In the genomic region with DNA sequence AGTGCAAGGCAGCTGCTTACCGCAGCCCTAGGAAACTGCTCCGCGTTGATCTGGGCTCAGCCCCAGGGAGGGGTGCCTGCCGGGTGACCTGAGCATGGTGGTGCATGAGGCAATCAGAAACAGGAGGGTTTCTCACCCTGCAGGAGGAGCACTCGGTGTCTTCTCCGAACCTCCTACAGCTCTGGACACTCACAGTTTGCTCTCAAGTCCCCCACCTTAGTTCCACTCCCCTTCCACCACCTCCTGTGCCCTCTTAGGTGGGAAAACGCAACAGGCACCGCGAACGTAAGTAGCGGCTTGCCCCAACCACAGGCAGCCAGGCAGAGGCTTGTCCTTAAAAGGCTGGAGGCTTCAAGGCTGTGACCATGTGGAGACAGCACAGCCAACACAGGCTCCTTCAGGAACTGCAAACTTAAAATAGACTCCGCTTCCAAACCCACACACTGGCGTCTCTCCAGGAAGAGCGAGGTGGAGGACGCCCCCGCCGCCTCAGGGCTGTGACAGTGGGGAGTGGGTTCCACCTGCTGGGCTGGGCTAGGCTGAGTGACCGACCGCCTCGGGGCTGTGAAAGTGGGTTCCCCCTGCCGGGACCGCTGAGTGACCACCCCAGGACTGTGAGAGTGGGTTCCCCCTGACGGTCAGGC, we compare ENCODE assay signal across 16 cellular contexts.
DNase-seq lines count a peak whose midpoint lies in the region; ATAC-seq and TF ChIP-seq lines count a peak whose summit lies in the region.
"Had no signal": no experiment of that assay in that cellular context is flagged by ENCODE, and none has a peak within 500 bp of the region (broad histone marks: within the 10 kb centered on the region; RNA-seq: fewer than 3 reads in every experiment).

No MANE protein-coding gene starts in this region.

- H3K27ac ChIP-seq in SK-N-MC: 0 out of 2 replicates have a peak overlapping the region, but pooled peaks have one; percentile 25
- no peak overlapping the region for H3K27ac ChIP-seq in thyroid gland
- H3K27ac ChIP-seq: KMS-11 had no signal

- H3K9ac ChIP-seq in SK-N-MC (ENCODE audit: insufficient read length): no peak overlapping the region
- H3K9ac ChIP-seq: KMS-11 had no signal

- H3K4me3 Mint-ChIP-seq in activated T-helper 2 cell treated with anti-CD3 and anti-CD28 coated beads, Interferon-gamma antibody, Interleukin-2, Interleukin-4, amounts not matched to agents 10 μg/mL and 5 μg/mL and 100 μg/mL, durations not matched to agents 14 hours and 24 hours and 36 hours (ENCODE audit: low read depth): no peak overlapping the region
- H3K4me3 Mint-ChIP-seq: activated B cell treated with CpG ODN at 0.5 μM for 24 hours; activated T-cell treated with anti-CD3 and anti-CD28 coated beads, Interleukin-2, amount 50 U/mL, for 24 hours; memory B cell had no signal

- intact Hi-C loops in thyroid gland (cut with DNase I): no loop called here
- intact Hi-C loops in activated T-helper 2 cell treated with anti-CD3 and anti-CD28 coated beads, Interferon-gamma antibody, Interleukin-2, Interleukin-4, amounts not matched to agents 10 μg/mL and 5 μg/mL and 100 μg/mL, durations not matched to agents 14 hours and 24 hours and 36 hours (cut with micrococcal nuclease): no loop called here

- peaks cover 4% of the 10 kb centered on the region in 2 donors for H3K4me1 ChIP-seq in thyroid gland

- no peak for DNase-seq in SK-N-MC (ENCODE audit: low read depth, low spot score)
- DNase-seq in fibroblast of the aortic adventitia (ENCODE audit: low read depth): peak; percentile 37
- DNase-seq in mucosa of gallbladder (ENCODE audit: low spot score): peak; percentile 43
- peak; percentile 33 to 45 for DNase-seq in thyroid gland
- no peak for DNase-seq in SKM-1 treated with dmso at 0.1 percent for 144 hours (lab: John Stamatoyannopoulos, UW; ENCODE audit: unreplicated experiment)
- DNase-seq in activated T-helper 2 cell treated with anti-CD3 and anti-CD28 coated beads, Interferon-gamma antibody, Interleukin-2, Interleukin-4, amounts not matched to agents 10 μg/mL and 5 μg/mL and 100 μg/mL, durations not matched to agents 14 hours and 24 hours and 36 hours (ENCODE audit: low spot score): no peak
- DNase-seq: activated B cell treated with CpG ODN at 0.5 μM for 24 hours; activated T-cell treated with anti-CD3 and anti-CD28 coated beads, Interleukin-2, amount 50 U/mL, for 24 hours; HCEC 1CT; SHP77 had no signal

- H3K4me1 Mint-ChIP-seq in activated T-helper 2 cell treated with anti-CD3 and anti-CD28 coated beads, Interferon-gamma antibody, Interleukin-2, Interleukin-4, amounts not matched to agents 10 μg/mL and 5 μg/mL and 100 μg/mL, durations not matched to agents 14 hours and 24 hours and 36 hours (ENCODE audit: low read depth): no peaks in the 10 kb centered on the region
- H3K4me1 Mint-ChIP-seq: activated B cell treated with CpG ODN at 0.5 μM for 24 hours, memory B cell had no signal

- TF ChIP-seq POLR2A in thyroid gland (IDR thresholded peaks at IDR 0.05): no peak

- H3K9me3 Mint-ChIP-seq in activated T-helper 2 cell treated with anti-CD3 and anti-CD28 coated beads, Interferon-gamma antibody, Interleukin-2, Interleukin-4, amounts not matched to agents 10 μg/mL and 5 μg/mL and 100 μg/mL, durations not matched to agents 14 hours and 24 hours and 36 hours: no peaks in the 10 kb centered on the region
- H3K9me3 Mint-ChIP-seq: activated B cell treated with CpG ODN at 0.5 μM for 24 hours; activated T-cell treated with anti-CD3 and anti-CD28 coated beads, Interleukin-2, amount 50 U/mL, for 24 hours; memory B cell had no signal

- no peak for ATAC-seq in GM21576 (IDR thresholded peaks at IDR 0.05; ENCODE audit: unreplicated experiment)
- ATAC-seq in HG03469 (IDR thresholded peaks at IDR 0.05; ENCODE audit: unreplicated experiment): no peak
- ATAC-seq: GM12878 had no signal

- 35 to 42% methylated on average over 10 to 11 of the region's 23 CpGs for WGBS in thyroid gland, 2 donors

- H3K36me3 Mint-ChIP-seq in activated T-helper 2 cell treated with anti-CD3 and anti-CD28 coated beads, Interferon-gamma antibody, Interleukin-2, Interleukin-4, amounts not matched to agents 10 μg/mL and 5 μg/mL and 100 μg/mL, durations not matched to agents 14 hours and 24 hours and 36 hours (ENCODE audit: low read depth): no peaks in the 10 kb centered on the region

- H3K27me3 ChIP-seq in thyroid gland: no peaks in the 10 kb centered on the region

- H3K27ac Mint-ChIP-seq in activated T-helper 2 cell treated with anti-CD3 and anti-CD28 coated beads, Interferon-gamma antibody, Interleukin-2, Interleukin-4, amounts not matched to agents 10 μg/mL and 5 μg/mL and 100 μg/mL, durations not matched to agents 14 hours and 24 hours and 36 hours: no peak overlapping the region
- H3K27ac Mint-ChIP-seq: activated B cell treated with CpG ODN at 0.5 μM for 24 hours; activated T-cell treated with anti-CD3 and anti-CD28 coated beads, Interleukin-2, amount 50 U/mL, for 24 hours; memory B cell had no signal

- no peak overlapping the region for H3K4me3 ChIP-seq in SK-N-MC
- no peak overlapping the region for H3K4me3 ChIP-seq in fibroblast of the aortic adventitia (ENCODE audit: low read depth, low read length)
- H3K4me3 ChIP-seq in thyroid gland (replicated peaks in 1 of 3): no peak overlapping the region
- H3K4me3 ChIP-seq: GM12878, skin epidermis had no signal

- H3K9me3 ChIP-seq in SK-N-MC (ENCODE audit: low read depth, low read length) (no peaks in the 10 kb centered on the region), thyroid gland (no peaks in the 10 kb centered on the region)

- no peak for TF ChIP-seq CTCF in fibroblast of the aortic adventitia (IDR thresholded peaks at IDR 0.05; ENCODE audit: insufficient read depth, low read length)
- no peak for TF ChIP-seq CTCF in thyroid gland (IDR thresholded peaks at IDR 0.05)

- no peaks in the 10 kb centered on the region for H3K27me3 Mint-ChIP-seq in activated T-helper 2 cell treated with anti-CD3 and anti-CD28 coated beads, Interferon-gamma antibody, Interleukin-2, Interleukin-4, amounts not matched to agents 10 μg/mL and 5 μg/mL and 100 μg/mL, durations not matched to agents 14 hours and 24 hours and 36 hours (ENCODE audit: low read depth)
- H3K27me3 Mint-ChIP-seq: activated B cell treated with CpG ODN at 0.5 μM for 24 hours; activated T-cell treated with anti-CD3 and anti-CD28 coated beads, Interleukin-2, amount 50 U/mL, for 24 hours; memory B cell had no signal

- H3K36me3 ChIP-seq in SK-N-MC (ENCODE audit: insufficient read depth, low read length) (no peaks in the 10 kb centered on the region), thyroid gland (no peaks in the 10 kb centered on the region)

Comparison
In these comparisons a context has a peak if more than half of its experiments do, and no peak if none do; other contexts are left out.
1. DNase-seq: peak in fibroblast of the aortic adventitia (single experiment), mucosa of gallbladder (single experiment) and thyroid gland (2 of 2); none in SK-N-MC (single experiment), SKM-1 treated with dmso at 0.1 percent for 144 hours (single experiment) and activated T-helper 2 cell treated with anti-CD3 and anti-CD28 coated beads, Interferon-gamma antibody, Interleukin-2, Interleukin-4, amounts not matched to agents 10 μg/mL and 5 μg/mL and 100 μg/mL, durations not matched to agents 14 hours and 24 hours and 36 hours (single experiment).